14 cellular contexts compared by ENCODE assay signal in the genomic region with DNA sequence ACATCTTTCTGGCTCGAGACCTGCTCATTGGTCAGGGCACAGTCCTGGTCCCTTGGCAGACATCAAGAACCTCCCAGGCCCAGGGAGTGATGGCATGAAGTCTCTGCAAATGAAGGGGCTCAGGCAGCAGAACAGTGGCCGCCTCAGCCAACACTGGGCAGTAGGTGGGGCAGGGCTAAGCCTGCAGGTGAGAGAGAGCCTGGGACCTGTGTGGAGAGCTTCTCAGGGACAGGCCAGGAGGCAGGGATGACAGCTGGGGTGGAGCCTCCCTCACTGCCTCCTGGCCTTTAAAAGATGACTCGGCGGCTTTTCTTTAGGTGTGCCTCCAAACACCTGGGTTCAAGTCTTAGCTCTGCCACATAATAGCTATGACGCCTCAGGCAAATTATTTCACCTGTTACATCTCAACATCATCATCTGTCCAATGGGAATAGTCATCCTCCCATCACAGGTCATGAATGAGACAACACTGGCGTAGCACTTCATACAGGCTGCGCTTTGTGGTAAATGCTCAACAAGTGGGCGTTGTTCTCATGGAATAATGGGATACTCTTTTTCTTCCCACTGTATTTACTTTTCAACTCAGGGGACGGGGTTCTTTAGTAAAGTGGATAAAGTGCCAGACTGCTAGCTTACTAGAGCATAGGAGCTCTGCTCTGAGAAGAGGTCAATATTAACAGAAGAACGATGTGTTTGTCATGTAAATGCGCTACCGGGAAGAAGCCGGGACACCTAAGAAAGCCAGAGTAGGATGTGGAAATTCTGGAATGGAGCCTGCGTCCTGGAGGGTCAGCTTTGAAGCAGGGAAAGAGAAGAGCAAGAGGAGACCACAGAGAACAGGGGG.
DNase-seq lines count a peak whose midpoint lies in the region; ATAC-seq and TF ChIP-seq lines count a peak whose summit lies in the region.
"Had no signal": no experiment of that assay in that cellular context is flagged by ENCODE, and none has a peak within 500 bp of the region (broad histone marks: within the 10 kb centered on the region; RNA-seq: fewer than 3 reads in every experiment).

No MANE protein-coding gene starts in this region.

- no peak for TF ChIP-seq POLR2A in IMR-90 (IDR thresholded peaks at IDR 0.05; ENCODE audit: low read depth, low read length)

- no peak overlapping the region for H2AK9ac ChIP-seq in IMR-90 (replicated peaks; ENCODE audit: low read depth, low read length, poor library complexity)

- H3K27ac ChIP-seq in IMR-90 (ENCODE audit: insufficient read depth, low read length) = no peak overlapping the region
- H3K27ac ChIP-seq: colonic mucosa, RWPE1, skin epidermis had no signal

- no peak overlapping the region for H2BK5ac ChIP-seq in IMR-90 (ENCODE audit: low read depth, low read length, poor library complexity, severe bottlenecking)

- H3K9ac ChIP-seq in IMR-90 (ENCODE audit: low read depth, low read length) = no peak overlapping the region
- no peak overlapping the region for H3K9ac ChIP-seq in NT2/D1 (ENCODE audit: insufficient read length, low read depth)

- H3K14ac ChIP-seq in IMR-90 (replicated peaks; ENCODE audit: low read depth, low read length) = no peak overlapping the region

- H2AK5ac ChIP-seq in IMR-90 (ENCODE audit: low read depth, low read length) = peak overlapping the region; percentile 28; the same call in 1 of the 2 replicates

- H3K4me2 ChIP-seq in IMR-90 (ENCODE audit: low read depth, low read length) = no peak overlapping the region

- H3K9me3 ChIP-seq in IMR-90 (ENCODE audit: control insufficient read depth, insufficient read depth, low read length) (no peaks in the 10 kb centered on the region), NT2/D1 (ENCODE audit: insufficient read depth, low read length) (peaks cover 13% of the 10 kb centered on the region; the same call in 1 of the 2 replicates)
- H3K9me3 ChIP-seq: colonic mucosa had no signal

- H2BK120ac ChIP-seq in IMR-90 (ENCODE audit: low read depth, low read length) = no peak overlapping the region

- BruUV-seq in IMR-90 (replicated peaks; lab: Mats Ljungman, UMichigan) = no TSS peak

- H3K36me3 ChIP-seq in IMR-90 (ENCODE audit: control insufficient read depth, insufficient read depth, low read length) (no peaks in the 10 kb centered on the region), NT2/D1 (ENCODE audit: insufficient read depth, insufficient read length, low read length) (no peaks in the 10 kb centered on the region)
- H3K36me3 ChIP-seq: colonic mucosa had no signal

- no peaks in the 10 kb centered on the region for H4K20me1 ChIP-seq in IMR-90 (ENCODE audit: insufficient read depth, low read length)

- TF ChIP-seq RAD21 in IMR-90 (IDR thresholded peaks at IDR 0.05; ENCODE audit: low read length) = no peak

- peaks cover 7% of the 10 kb centered on the region for H3K4me1 ChIP-seq in IMR-90 (ENCODE audit: control insufficient read depth, insufficient read depth, low read length)
- peaks cover 12% of the 10 kb centered on the region for H3K4me1 ChIP-seq in NT2/D1 (ENCODE audit: insufficient read depth, insufficient read length)
- H3K4me1 ChIP-seq: colonic mucosa had no signal

- WGBS in IMR-90 (ENCODE audit: extremely low coverage in 2 of 2, insufficient read length in 1 of 2), 2 experiments = 60% methylated on average over 4 of the region's 14 CpGs; no CpG with 5 or more reads in 1 of the 2 experiments

- H4K8ac ChIP-seq in IMR-90 (ENCODE audit: low read depth in 2 of 2, low read length in 2 of 2) = no peak overlapping the region

- peak; percentile 41 for DNase-seq in ELF-1 (ENCODE audit: low read depth, low spot score)
- DNase-seq in IMR-90 = no peak
- DNase-seq in NT2/D1 (ENCODE audit: low read depth, low spot score) = peak; percentile 56
- DNase-seq in iPS-NIHi7 (ENCODE audit: extremely low spot score) = peak; percentile 29
- DNase-seq in inferior parietal cortex (ENCODE audit: extremely low spot score) = no peak
- DNase-seq in GF-D8 (lab: John Stamatoyannopoulos, UW) = no peak
- DNase-seq in putamen (ENCODE audit: low spot score) = no peak
- DNase-seq: activated CD4-positive, alpha-beta T cell treated with anti-CD3 and anti-CD28 coated beads, Interleukin-2, amount 50 U/mL, for 1 hour; activated naive CD4-positive, alpha-beta T cell treated with anti-CD3 and anti-CD28 coated beads, Interleukin-2, amount 50 U/mL, for 16 hours; colonic mucosa; naive B cell; NCI-H2171 had no signal

- dilution Hi-C loops in IMR-90 (cut with HindIII; ENCODE audit: low sequenced_read_pairs, unreplicated experiment) = no loop called here

- peaks cover 10% of the 10 kb centered on the region for H3K9me1 ChIP-seq in IMR-90 (ENCODE audit: insufficient read depth, low read length)

- CTCF ChIA-PET in IMR-90 (lab: Yijun Ruan, JAX) = no interaction called here

- no peak overlapping the region for H2BK20ac ChIP-seq in IMR-90 (ENCODE audit: low read depth, low read length)

- H3K4ac ChIP-seq in IMR-90 (ENCODE audit: low read depth, low read length) = no peak overlapping the region

- H3K79me1 ChIP-seq in IMR-90 (ENCODE audit: low read depth in 1 of 2, low read length in 2 of 2) = no peaks in the 10 kb centered on the region

- H4K5ac ChIP-seq in IMR-90 (ENCODE audit: low read depth, low read length) = no peak overlapping the region

- TF ChIP-seq CTCF in IMR-90 (conservative IDR thresholded peaks at IDR 0.05; ENCODE audit: low read depth, low read length) = no peak

- ATAC-seq in IMR-90 (ENCODE audit: low read depth) = no peak

- H3K4me3 ChIP-seq in IMR-90 (ENCODE audit: insufficient read depth, low read depth, low read length) = no peak overlapping the region
- no peak overlapping the region for H3K4me3 ChIP-seq in NT2/D1 (ENCODE audit: insufficient read length, low read depth)
- H3K4me3 ChIP-seq: colonic mucosa, skin epidermis had no signal

- no peak overlapping the region for H3K18ac ChIP-seq in IMR-90 (ENCODE audit: low read depth, low read length)

- in situ Hi-C loops in IMR-90 (cut with MboI; ENCODE audit: low sequenced_read_pairs) = no loop called here

- H3K27me3 ChIP-seq in IMR-90 (ENCODE audit: control insufficient read depth, insufficient read depth, low read length) (no peaks in the 10 kb centered on the region), NT2/D1 (ENCODE audit: insufficient read depth, insufficient read length) (no peaks in the 10 kb centered on the region)
- H3K27me3 ChIP-seq: colonic mucosa had no signal

- no peak overlapping the region for H2BK15ac ChIP-seq in IMR-90 (ENCODE audit: low read depth, low read length)

- intact Hi-C loops in IMR-90 (cut with micrococcal nuclease) = no loop called here

- no peak overlapping the region for H3K56ac ChIP-seq in IMR-90 (ENCODE audit: extremely low read depth, insufficient read depth, low read length)

- no peak overlapping the region for H2AFZ ChIP-seq in IMR-90 (replicated peaks; ENCODE audit: low read length, poor library complexity)

- no peak overlapping the region; the same call in 1 of the 2 replicates for H4K91ac ChIP-seq in IMR-90 (ENCODE audit: insufficient read depth, low read depth, low read length)

- no peak overlapping the region for H3K23ac ChIP-seq in IMR-90 (ENCODE audit: low read depth, low read length)

- POLR2A ChIA-PET in IMR-90 (lab: Charles Lee; ENCODE audit: unreplicated experiment) = no interaction called here

TF ChIP-seq in IMR-90, 13 proteins besides CTCF, POLR2A, EP300 and RAD21:
- TF ChIP-seq MAFK (IDR thresholded peaks at IDR 0.05; ENCODE audit: low read depth, low read length) (no peak), RCOR1 (IDR thresholded peaks at IDR 0.05; ENCODE audit: insufficient replicate concordance, low read length) (no peak), NFE2L2 (IDR thresholded peaks at IDR 0.05; ENCODE audit: low read depth, low read length) (no peak), MAZ (IDR thresholded peaks at IDR 0.05; ENCODE audit: borderline replicate concordance, low read depth, low read length) (no peak), MXI1 (IDR thresholded peaks at IDR 0.05; ENCODE audit: borderline replicate concordance, low read depth, low read length) (no peak), BHLHE40 (IDR thresholded peaks at IDR 0.05; ENCODE audit: low read depth, low read length) (no peak), SMC3 (IDR thresholded peaks at IDR 0.05; ENCODE audit: low read depth, low read length) (no peak), CHD1 (IDR thresholded peaks at IDR 0.05; ENCODE audit: low read depth, low read length) (no peak), CEBPB (IDR thresholded peaks at IDR 0.05; ENCODE audit: low read depth, low read length) (no peak), FOS (IDR thresholded peaks at IDR 0.05; ENCODE audit: low read depth, low read length) (no peak), RFX5 (IDR thresholded peaks at IDR 0.05; ENCODE audit: low read depth, low read length) (no peak)
- TF ChIP-seq, protein P1, sequence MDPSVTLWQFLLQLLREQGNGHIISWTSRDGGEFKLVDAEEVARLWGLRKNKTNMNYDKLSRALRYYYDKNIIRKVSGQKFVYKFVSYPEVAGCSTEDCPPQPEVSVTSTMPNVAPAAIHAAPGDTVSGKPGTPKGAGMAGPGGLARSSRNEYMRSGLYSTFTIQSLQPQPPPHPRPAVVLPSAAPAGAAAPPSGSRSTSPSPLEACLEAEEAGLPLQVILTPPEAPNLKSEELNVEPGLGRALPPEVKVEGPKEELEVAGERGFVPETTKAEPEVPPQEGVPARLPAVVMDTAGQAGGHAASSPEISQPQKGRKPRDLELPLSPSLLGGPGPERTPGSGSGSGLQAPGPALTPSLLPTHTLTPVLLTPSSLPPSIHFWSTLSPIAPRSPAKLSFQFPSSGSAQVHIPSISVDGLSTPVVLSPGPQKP (IDR thresholded peaks at IDR 0.05; ENCODE audit: borderline replicate concordance, low read depth, low read length) = no peak
- TF ChIP-seq, protein P2, sequence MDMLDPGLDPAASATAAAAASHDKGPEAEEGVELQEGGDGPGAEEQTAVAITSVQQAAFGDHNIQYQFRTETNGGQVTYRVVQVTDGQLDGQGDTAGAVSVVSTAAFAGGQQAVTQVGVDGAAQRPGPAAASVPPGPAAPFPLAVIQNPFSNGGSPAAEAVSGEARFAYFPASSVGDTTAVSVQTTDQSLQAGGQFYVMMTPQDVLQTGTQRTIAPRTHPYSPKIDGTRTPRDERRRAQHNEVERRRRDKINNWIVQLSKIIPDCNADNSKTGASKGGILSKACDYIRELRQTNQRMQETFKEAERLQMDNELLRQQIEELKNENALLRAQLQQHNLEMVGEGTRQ (IDR thresholded peaks at IDR 0.05; ENCODE audit: low read depth, low read length) = no peak

Comparison
In these comparisons a context has a peak if more than half of its experiments do, and no peak if none do; other contexts are left out.
1. DNase-seq: peak in ELF-1 (single experiment), NT2/D1 (single experiment) and iPS-NIHi7 (single experiment); none in IMR-90 (single experiment), inferior parietal cortex (single experiment), GF-D8 (single experiment) and putamen (single experiment).